9 cellular contexts compared by ENCODE assay signal in genomic region chr18:59697236-59697932, GRCh38. TPM values are rescaled to one million over a fixed set of nuclear protein-coding genes. Genes with fewer than 3 reads are reported as not detected.
DNase-seq lines count a peak whose midpoint lies in the region; ATAC-seq, FAIRE-seq and TF ChIP-seq lines count a peak whose summit lies in the region.
"Had no signal": no experiment of that assay in that cellular context is flagged by ENCODE, and none has a peak within 500 bp of the region (broad histone marks: within the 10 kb centered on the region; RNA-seq: fewer than 3 reads in every experiment).

TSS of gene CCBE1 (minus strand) at chr18:59697423.

- H3K36me3 ChIP-seq in H1 (ENCODE audit: control insufficient read depth in 2 of 4, insufficient read depth in 4 of 4, low read length in 3 of 4) (no peaks in the 10 kb centered on the region), mesendoderm (ENCODE audit: control insufficient read depth, insufficient read depth, low read length) (no peaks in the 10 kb centered on the region), stomach smooth muscle (ENCODE audit: control insufficient read depth in 2 of 2, insufficient read depth in 2 of 2, low read length in 2 of 2) (no peaks in the 10 kb centered on the region)

- H3K79me2 ChIP-seq in H1 (ENCODE audit: control insufficient read depth in 1 of 2, insufficient read depth in 2 of 2, low read length in 2 of 2) (no peaks in the 10 kb centered on the region), mesendoderm (ENCODE audit: control insufficient read depth, insufficient read depth, low read length) (no peaks in the 10 kb centered on the region)

- TF ChIP-seq CTCF in H1 (IDR thresholded peaks at IDR 0.05; ENCODE audit: control extremely low read depth in 1 of 3, insufficient read depth in 1 of 3, low read depth in 1 of 3, low read length in 3 of 3) = peak; percentile 81 to 88 (median 82)

- H3K18ac ChIP-seq in H1 (ENCODE audit: extremely low read depth, low read length) (peak within 1 kb of the TSS; percentile 88), mesendoderm (ENCODE audit: low read length) (no peak within 1 kb of the TSS)

- no peaks in the 10 kb centered on the region for H3K9me3 ChIP-seq in H1 (ENCODE audit: insufficient read depth in 2 of 2, low read depth in 1 of 2, low read length in 1 of 2)
- no peaks in the 10 kb centered on the region for H3K9me3 ChIP-seq in stomach smooth muscle (ENCODE audit: control insufficient read depth in 2 of 2, low read length in 2 of 2)

- POLR2A ChIA-PET in H1 (lab: Charles Lee; ENCODE audit: partially characterized antibody) = interaction anchor here (0.8 to 2.5 kb wide), 4 partner anchors 9 to 203 kb away, joined by 4 to 13 read pairs (median 8); no protein-coding TSS in a partner anchor

- peak within 1 kb of the TSS; percentile 40; the same call in 1 of the 2 replicates for H2BK20ac ChIP-seq in H1 (ENCODE audit: low read length)

- H2BK5ac ChIP-seq in H1 (ENCODE audit: low read depth, low read length) (peak within 1 kb of the TSS; percentile 63; the same call in 1 of the 2 replicates), mesendoderm (ENCODE audit: low read length) (no peak within 1 kb of the TSS)

- no peak for FAIRE-seq in H1 (lab: Jason Lieb, UNC)
- FAIRE-seq: GM18507 had no signal

- H2BK12ac ChIP-seq in H1 (ENCODE audit: low read depth, low read length) = peak within 1 kb of the TSS; percentile 93; the same call in 1 of the 2 replicates

- H2AFZ ChIP-seq in H1 (ENCODE audit: low read length) = peak within 1 kb of the TSS; percentile 91

- H3K4me2 ChIP-seq in H1 (ENCODE audit: insufficient read depth in 1 of 2, low read depth in 2 of 2, low read length in 2 of 2) = peak within 1 kb of the TSS; percentile 93 to 100
- H3K4me2 ChIP-seq in mesendoderm (ENCODE audit: low read length) = peak within 1 kb of the TSS; percentile 90

- H3K4me1 ChIP-seq in H1 (replicated peaks in 1 of 4; ENCODE audit: control insufficient read depth in 3 of 4, insufficient read depth in 4 of 4, low read length in 3 of 4) (peaks cover 7 to 34% (median 15%) of the 10 kb centered on the region in 4 experiments), mesendoderm (ENCODE audit: control insufficient read depth, low read depth, low read length) (no peaks in the 10 kb centered on the region), stomach smooth muscle (ENCODE audit: control insufficient read depth, insufficient read depth, low read length) (peaks cover 16% of the 10 kb centered on the region)

- H3K79me1 ChIP-seq in H1 (ENCODE audit: low read depth, low read length) = no peaks in the 10 kb centered on the region
- H3K79me1 ChIP-seq in mesendoderm (ENCODE audit: low read length) = no peaks in the 10 kb centered on the region

- H4K20me1 ChIP-seq in H1 (replicated peaks in 1 of 2; ENCODE audit: control insufficient read depth in 1 of 2, insufficient read depth in 2 of 2, low read length in 2 of 2) = no peaks in the 10 kb centered on the region

- H3K27me3 ChIP-seq in H1 (replicated peaks in 1 of 4; ENCODE audit: control insufficient read depth in 3 of 4, extremely low read depth in 1 of 4, insufficient read depth in 3 of 4, low read length in 3 of 4) = peaks cover 7 to 35% (median 31%) of the 10 kb centered on the region in 4 experiments
- H3K27me3 ChIP-seq in mesendoderm (ENCODE audit: insufficient read depth, low read length, poor library complexity) = peaks cover 23% of the 10 kb centered on the region
- peaks cover 24 to 32% of the 10 kb centered on the region in 2 donors for H3K27me3 ChIP-seq in stomach smooth muscle (ENCODE audit: control insufficient read depth in 1 of 2, insufficient read depth in 2 of 2, low read length in 2 of 2)

- no peak within 1 kb of the TSS for H2BK120ac ChIP-seq in H1 (replicated peaks; ENCODE audit: low read depth, low read length)
- no peak within 1 kb of the TSS for H2BK120ac ChIP-seq in mesendoderm (ENCODE audit: low read depth, low read length)

- DNase-seq in activated T-cell treated with anti-CD3 and anti-CD28 coated beads for 24 hours (ENCODE audit: low read depth) (peak; percentile 1), activated T-cell treated with anti-CD3 and anti-CD28 coated beads for 4 hours (no peak), SK-N-DZ (ENCODE audit: low spot score) (peak; percentile 80), H1 (ENCODE audit: low read depth in 1 of 2, low spot score in 2 of 2) (peak; percentile 49 to 96), mesendoderm (peak; percentile 79)

- H3K4me3 ChIP-seq in H1 (ENCODE audit: extremely low read depth in 1 of 4, insufficient read depth in 2 of 4, low read depth in 3 of 4, low read length in 4 of 4) (peak within 1 kb of the TSS; percentile 65 to 80 (median 72)), mesendoderm (ENCODE audit: low read length) (peak within 1 kb of the TSS; percentile 35), stomach smooth muscle (ENCODE audit: low read length in 2 of 2) (peak within 1 kb of the TSS; percentile 46 to 64)

- H3K56ac ChIP-seq in H1 (replicated peaks; ENCODE audit: insufficient read length, low read depth, low read length) (no peak within 1 kb of the TSS), mesendoderm (ENCODE audit: low read length) (peak within 1 kb of the TSS; percentile 76)

- peak within 1 kb of the TSS in 1 of 4 experiments; percentile 29; a peak in 2 of 7 replicates for H3K9ac ChIP-seq in H1 (replicated peaks in 1 of 4; ENCODE audit: extremely low read depth in 1 of 4, low read depth in 3 of 4, low read length in 3 of 4)
- H3K9ac ChIP-seq in mesendoderm (ENCODE audit: low read length) = peak within 1 kb of the TSS; percentile 45
- no peak within 1 kb of the TSS for H3K9ac ChIP-seq in stomach smooth muscle (ENCODE audit: low read length in 2 of 2)

- CTCF ChIA-PET in H1 (lab: Charles Lee; ENCODE audit: partially characterized antibody) = interaction anchor here (0.6 to 3.4 kb wide), 68 partner anchors 8 to 1864 kb away, joined by 3 to 78 read pairs (median 4); no protein-coding TSS in a partner anchor

- H2BK15ac ChIP-seq in H1 (ENCODE audit: low read length) (peak within 1 kb of the TSS; percentile 67; the same call in 1 of the 2 replicates), mesendoderm (replicated peaks; ENCODE audit: low read depth) (no peak within 1 kb of the TSS)

- no peak within 1 kb of the TSS for H3K27ac ChIP-seq in H1 (ENCODE audit: low read depth, low read length)
- no peak within 1 kb of the TSS for H3K27ac ChIP-seq in mesendoderm (ENCODE audit: low read depth, low read length)
- H3K27ac ChIP-seq in stomach smooth muscle (ENCODE audit: low read length) = no peak within 1 kb of the TSS

- no peak for TF ChIP-seq EP300 in H1 (IDR thresholded peaks at IDR 0.05; ENCODE audit: borderline replicate concordance in 1 of 2, low read depth in 2 of 2, low read length in 2 of 2)

- peak; percentile 76 for ATAC-seq in HG03159 (IDR thresholded peaks at IDR 0.05; ENCODE audit: unreplicated experiment)
- no peak for ATAC-seq in HG03095 (IDR thresholded peaks at IDR 0.05; ENCODE audit: unreplicated experiment)

- H3K4ac ChIP-seq in H1 (replicated peaks; ENCODE audit: insufficient read length, low read depth, low read length) (peak within 1 kb of the TSS; percentile 94), mesendoderm (ENCODE audit: low read depth, low read length) (no peak within 1 kb of the TSS)

- no peak within 1 kb of the TSS for H3K14ac ChIP-seq in H1 (ENCODE audit: insufficient read length)

- H4K5ac ChIP-seq in H1 (ENCODE audit: insufficient read length, low read depth, low read length) (no peak within 1 kb of the TSS), mesendoderm (ENCODE audit: low read length) (no peak within 1 kb of the TSS)

- no peak within 1 kb of the TSS for H3K23ac ChIP-seq in H1 (ENCODE audit: insufficient read length)
- peak within 1 kb of the TSS; percentile 45 for H3K23ac ChIP-seq in mesendoderm (ENCODE audit: low read length)

- 0% methylated on average over 31 of the region's 46 CpGs; no CpG with 5 or more reads in 1 of the 2 experiments for WGBS in H1 (ENCODE audit: extremely low coverage in 1 of 2, insufficient coverage in 1 of 2, insufficient read length in 1 of 2, insufficient replicate concordance in 2 of 2, low coverage in 1 of 2, low lambda C conversion rate in 2 of 2, missing lambda C conversion rate in 1 of 2), 2 experiments
- no CpG with 5 or more reads among the region's 46 CpGs for WGBS in mesendoderm (ENCODE audit: extremely low coverage, insufficient coverage, low lambda C conversion rate)

- TF ChIP-seq POLR2A in H1 (IDR thresholded peaks at IDR 0.05; ENCODE audit: control extremely low read depth in 1 of 2, low read depth in 2 of 2, low read length in 2 of 2) = no peak

- H4K91ac ChIP-seq in H1 (replicated peaks; ENCODE audit: insufficient read length, low read length) = peak within 1 kb of the TSS; percentile 29

- H3K23me2 ChIP-seq in H1 (ENCODE audit: low read depth, low read length) = peaks cover 18% of the 10 kb centered on the region

- peak; percentile 55 to 68 for TF ChIP-seq RAD21 in H1 (IDR thresholded peaks at IDR 0.05 in 1 of 2, conservative IDR thresholded peaks at IDR 0.05 in 1 of 2; ENCODE audit: low read depth in 2 of 2, low read length in 2 of 2)

- H2AK5ac ChIP-seq in H1 (ENCODE audit: low read depth, low read length) (no peak within 1 kb of the TSS), mesendoderm (ENCODE audit: low read length) (no peak within 1 kb of the TSS)

- H4K8ac ChIP-seq in H1 (ENCODE audit: extremely low read depth, insufficient read depth, low read length) = no peak within 1 kb of the TSS
- no peak within 1 kb of the TSS for H4K8ac ChIP-seq in mesendoderm (ENCODE audit: low read depth, low read length)

TF ChIP-seq in H1, 55 proteins besides CTCF, POLR2A, EP300 and RAD21 (continues in another document):
- TF ChIP-seq KDM4A (IDR thresholded peaks at IDR 0.05; ENCODE audit: low read depth, low read length, severe bottlenecking) (no peak), CEBPB (IDR thresholded peaks at IDR 0.05; ENCODE audit: low read depth, low read length) (no peak)

RNA-seq across cellular contexts. Expression of gene CCBE1, which starts in this region (rescaled TPM):
- polyA plus RNA-seq in SK-N-DZ (2014; cell fraction: cytosol; rRNA removed) = 2.9 and 6.7 TPM in 2 replicates
- 0.62 and 2.3 TPM in 2 replicates for polyA plus RNA-seq in SK-N-DZ (2014; cell fraction: nucleus; rRNA removed)
- total RNA-seq in H1 (2021; fragmentation: NEBNext Ultra II Directional; extraction: Animal tissue kit (Norgen Biotek cat#: 25700)) = 2.6 and 4.4 TPM in 2 replicates
- 2.1 and 5.2 TPM in 2 replicates for polyA plus RNA-seq in H1 (2011; rRNA removed)
- 4.4 TPM for polyA plus RNA-seq in H1 (2011; cell fraction: cytosol; rRNA removed)
- polyA plus RNA-seq in H1 (2011; cell fraction: nucleus; rRNA removed) = 6.9 TPM
- polyA plus RNA-seq in H1 (2012, experiment 1 of 2) = 2.7 to 5.1 TPM (median 4.1 TPM) in 4 replicates
- 0.80 TPM for polyA plus RNA-seq in H1 (2012, experiment 2 of 2)
- polyA plus RNA-seq in H1 (2013, experiment 1 of 2) = 4.2 TPM
- 4.2 TPM for polyA plus RNA-seq in H1 (2013, experiment 2 of 2)
- polyA minus RNA-seq in H1 (2011; rRNA and poly(A)+ RNA removed) = 9.2 and 13.7 TPM in 2 replicates
- polyA minus RNA-seq in H1 (2011; cell fraction: cytosol; rRNA and poly(A)+ RNA removed) = 1.6 TPM
- 1.7 TPM for polyA minus RNA-seq in H1 (2011; cell fraction: nucleus; rRNA and poly(A)+ RNA removed)
- 0.11 TPM for polyA plus RNA-seq in mesendoderm (2013, experiment 1 of 2)
- 0.17 TPM for polyA plus RNA-seq in mesendoderm (2013, experiment 2 of 2)
